In genomic region chr10:15759265-15759664, GRCh38 we compare ENCODE assay signal across 27 cellular contexts. TPM values are rescaled to one million over a fixed set of nuclear protein-coding genes. Genes with fewer than 3 reads are reported as not detected.
"Had no signal": no experiment of that assay in that cellular context is flagged by ENCODE, and none has a peak within 500 bp of the region (broad histone marks: within the 10 kb centered on the region; RNA-seq: fewer than 3 reads in every experiment).

No MANE protein-coding gene starts in this region.

- DNase-seq: naive thymus-derived CD4-positive, alpha-beta T cell; natural killer cell; occipital lobe; ovary; posterior cingulate gyrus; psoas muscle; right cardiac atrium; right lobe of liver; sigmoid colon; small intestine; stimulated activated CD4-positive, alpha-beta T cell treated with anti-CD3 and anti-CD28 coated beads, Interleukin-15, amount 100 ng/mL, for 24 hours; stimulated activated CD4-positive, alpha-beta T cell treated with anti-CD3 and anti-CD28 coated beads, Interleukin-2, amount 100 ng/mL, for 24 hours; stimulated activated CD4-positive, alpha-beta T cell treated with anti-CD3 and anti-CD28 coated beads, Interleukin-2, amount 100 ng/mL, for 48 hours; stimulated activated CD4-positive, alpha-beta T cell treated with anti-CD3 and anti-CD28 coated beads, Interleukin-4, amount 100 ng/mL, for 24 hours; stimulated activated naive B cell treated with anti-CD40 and anti-IgM and Interleukin-4, amounts not matched to agents 10 μg/mL and 1 μg/mL and 100 μg/mL, for 72 hours; stimulated activated naive CD8-positive, alpha-beta T cell treated with anti-CD3 and anti-CD28 coated beads, Interleukin-15, amount 100 ng/mL, for 72 hours; stimulated activated naive CD8-positive, alpha-beta T cell treated with anti-CD3 and anti-CD28 coated beads, Interleukin-15, Interleukin-2, amounts not matched to agents 100 U/mL and 50 U/mL, for 24 hours; thyroid gland; upper lobe of right lung; uterus had no signal

- H3K36me3 Mint-ChIP-seq: natural killer cell, neural progenitor cell, type B pancreatic cell had no signal

- H3K27ac ChIP-seq: neural progenitor cell, ovary, parathyroid adenoma, psoas muscle, right lobe of liver, sigmoid colon, thoracic aorta, thyroid gland, tibial nerve, upper lobe of right lung, uterus had no signal

- H3K79me2 ChIP-seq: parathyroid adenoma had no signal

- H3K9me3 Mint-ChIP-seq: neural progenitor cell had no signal

- H3K36me3 ChIP-seq: neural progenitor cell, ovary, right lobe of liver, sigmoid colon, thoracic aorta, thyroid gland, tibial nerve, upper lobe of right lung, uterus had no signal

- H3K4me3 ChIP-seq: neural progenitor cell, ovary, psoas muscle, right lobe of liver, sigmoid colon, thoracic aorta, thyroid gland, tibial nerve, upper lobe of right lung, uterus had no signal

- H3K4me3 Mint-ChIP-seq: naive thymus-derived CD4-positive, alpha-beta T cell; natural killer cell; nephron; neural progenitor cell; stimulated activated naive B cell treated with anti-CD40 and anti-IgM and Interleukin-4, amounts not matched to agents 10 μg/mL and 1 μg/mL and 100 μg/mL, for 72 hours; stimulated activated naive CD8-positive, alpha-beta T cell treated with anti-CD3 and anti-CD28 coated beads, Interleukin-15, amount 100 ng/mL, for 72 hours; type B pancreatic cell had no signal

- ATAC-seq: naive thymus-derived CD4-positive, alpha-beta T cell; natural killer cell; psoas muscle; right cardiac atrium; stimulated activated naive B cell treated with anti-CD40 and anti-IgM and Interleukin-4, amounts not matched to agents 10 μg/mL and 1 μg/mL and 100 μg/mL, for 72 hours; stimulated activated naive CD8-positive, alpha-beta T cell treated with anti-CD3 and anti-CD28 coated beads, Interleukin-15, amount 100 ng/mL, for 72 hours; stimulated activated naive CD8-positive, alpha-beta T cell treated with anti-CD3 and anti-CD28 coated beads, Interleukin-15, Interleukin-2, amounts not matched to agents 100 U/mL and 50 U/mL, for 24 hours; upper lobe of right lung had no signal

- H3K4me1 ChIP-seq: neural progenitor cell, parathyroid adenoma, psoas muscle, right lobe of liver, sigmoid colon, thyroid gland, tibial nerve, upper lobe of right lung, uterus had no signal

- H3K9ac ChIP-seq: neural progenitor cell, parathyroid adenoma had no signal

- H3K9me3 ChIP-seq: ovary, psoas muscle, right lobe of liver, sigmoid colon, thoracic aorta, thyroid gland, tibial nerve, upper lobe of right lung, uterus had no signal

- H2AFZ ChIP-seq: neural progenitor cell, parathyroid adenoma had no signal

- H3K4me2 ChIP-seq: neural progenitor cell had no signal

- H3K27ac Mint-ChIP-seq: naive thymus-derived CD4-positive, alpha-beta T cell; natural killer cell; nephron; neural progenitor cell; progenitor cell of endocrine pancreas; stimulated activated naive B cell treated with anti-CD40 and anti-IgM and Interleukin-4, amounts not matched to agents 10 μg/mL and 1 μg/mL and 100 μg/mL, for 72 hours; stimulated activated naive CD8-positive, alpha-beta T cell treated with anti-CD3 and anti-CD28 coated beads, Interleukin-15, amount 100 ng/mL, for 72 hours; type B pancreatic cell had no signal

- H3K4me1 Mint-ChIP-seq: naive thymus-derived CD4-positive, alpha-beta T cell; natural killer cell; nephron; neural progenitor cell; stimulated activated naive B cell treated with anti-CD40 and anti-IgM and Interleukin-4, amounts not matched to agents 10 μg/mL and 1 μg/mL and 100 μg/mL, for 72 hours; stimulated activated naive CD8-positive, alpha-beta T cell treated with anti-CD3 and anti-CD28 coated beads, Interleukin-15, amount 100 ng/mL, for 72 hours had no signal

- H3K27me3 ChIP-seq: ovary, right lobe of liver, sigmoid colon, thyroid gland, tibial nerve, upper lobe of right lung, uterus had no signal

RNA-seq across cellular contexts. Expression of gene ITGA8, which starts 39.5 kb away (rescaled TPM):
- total RNA-seq: naive thymus-derived CD4-positive, alpha-beta T cell; natural killer cell; progenitor cell of endocrine pancreas had no signal
- polyA plus RNA-seq: naive thymus-derived CD4-positive, alpha-beta T cell had no signal
